3 cellular contexts compared by ENCODE assay signal in genomic region chr1:209156991-209157390, GRCh38.
TF ChIP-seq lines count a peak whose summit lies in the region.

No MANE protein-coding gene starts in this region.

TF ChIP-seq in GM23338, 12 proteins besides CTCF, POLR2A, EP300 and RAD21 (continued from another document and continues in another):
- TF ChIP-seq, protein P1, sequence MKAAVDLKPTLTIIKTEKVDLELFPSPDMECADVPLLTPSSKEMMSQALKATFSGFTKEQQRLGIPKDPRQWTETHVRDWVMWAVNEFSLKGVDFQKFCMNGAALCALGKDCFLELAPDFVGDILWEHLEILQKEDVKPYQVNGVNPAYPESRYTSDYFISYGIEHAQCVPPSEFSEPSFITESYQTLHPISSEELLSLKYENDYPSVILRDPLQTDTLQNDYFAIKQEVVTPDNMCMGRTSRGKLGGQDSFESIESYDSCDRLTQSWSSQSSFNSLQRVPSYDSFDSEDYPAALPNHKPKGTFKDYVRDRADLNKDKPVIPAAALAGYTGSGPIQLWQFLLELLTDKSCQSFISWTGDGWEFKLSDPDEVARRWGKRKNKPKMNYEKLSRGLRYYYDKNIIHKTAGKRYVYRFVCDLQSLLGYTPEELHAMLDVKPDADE (IDR thresholded peaks at IDR 0.05): no peak
- TF ChIP-seq CREB1 (CRISPR knock-in tag; IDR thresholded peaks at IDR 0.05; ENCODE audit: low read depth): no peak
- TF ChIP-seq, protein P2, sequence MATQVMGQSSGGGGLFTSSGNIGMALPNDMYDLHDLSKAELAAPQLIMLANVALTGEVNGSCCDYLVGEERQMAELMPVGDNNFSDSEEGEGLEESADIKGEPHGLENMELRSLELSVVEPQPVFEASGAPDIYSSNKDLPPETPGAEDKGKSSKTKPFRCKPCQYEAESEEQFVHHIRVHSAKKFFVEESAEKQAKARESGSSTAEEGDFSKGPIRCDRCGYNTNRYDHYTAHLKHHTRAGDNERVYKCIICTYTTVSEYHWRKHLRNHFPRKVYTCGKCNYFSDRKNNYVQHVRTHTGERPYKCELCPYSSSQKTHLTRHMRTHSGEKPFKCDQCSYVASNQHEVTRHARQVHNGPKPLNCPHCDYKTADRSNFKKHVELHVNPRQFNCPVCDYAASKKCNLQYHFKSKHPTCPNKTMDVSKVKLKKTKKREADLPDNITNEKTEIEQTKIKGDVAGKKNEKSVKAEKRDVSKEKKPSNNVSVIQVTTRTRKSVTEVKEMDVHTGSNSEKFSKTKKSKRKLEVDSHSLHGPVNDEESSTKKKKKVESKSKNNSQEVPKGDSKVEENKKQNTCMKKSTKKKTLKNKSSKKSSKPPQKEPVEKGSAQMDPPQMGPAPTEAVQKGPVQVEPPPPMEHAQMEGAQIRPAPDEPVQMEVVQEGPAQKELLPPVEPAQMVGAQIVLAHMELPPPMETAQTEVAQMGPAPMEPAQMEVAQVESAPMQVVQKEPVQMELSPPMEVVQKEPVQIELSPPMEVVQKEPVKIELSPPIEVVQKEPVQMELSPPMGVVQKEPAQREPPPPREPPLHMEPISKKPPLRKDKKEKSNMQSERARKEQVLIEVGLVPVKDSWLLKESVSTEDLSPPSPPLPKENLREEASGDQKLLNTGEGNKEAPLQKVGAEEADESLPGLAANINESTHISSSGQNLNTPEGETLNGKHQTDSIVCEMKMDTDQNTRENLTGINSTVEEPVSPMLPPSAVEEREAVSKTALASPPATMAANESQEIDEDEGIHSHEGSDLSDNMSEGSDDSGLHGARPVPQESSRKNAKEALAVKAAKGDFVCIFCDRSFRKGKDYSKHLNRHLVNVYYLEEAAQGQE (IDR thresholded peaks at IDR 0.05; ENCODE audit: unreplicated experiment): no peak

TF ChIP-seq in H1, 55 proteins besides CTCF, POLR2A, EP300 and RAD21 (continued from another document):
- no peak for TF ChIP-seq NANOG (IDR thresholded peaks at IDR 0.05; ENCODE audit: insufficient read depth, low read depth, low read length, poor library complexity, severe bottlenecking)
- no peak for TF ChIP-seq PHF8 (conservative IDR thresholded peaks at IDR 0.05; ENCODE audit: low read depth, low read length)
- TF ChIP-seq CBX5 (IDR thresholded peaks at IDR 0.05; ENCODE audit: low read depth, low read length): no peak
- TF ChIP-seq NRF1 (IDR thresholded peaks at IDR 0.05; ENCODE audit: low read depth, low read length): no peak
- no peak for TF ChIP-seq POLR2AphosphoS5 (IDR thresholded peaks at IDR 0.05; ENCODE audit: low read depth, low read length)
- no peak for TF ChIP-seq MAX (IDR thresholded peaks at IDR 0.05)
- TF ChIP-seq, protein P3, sequence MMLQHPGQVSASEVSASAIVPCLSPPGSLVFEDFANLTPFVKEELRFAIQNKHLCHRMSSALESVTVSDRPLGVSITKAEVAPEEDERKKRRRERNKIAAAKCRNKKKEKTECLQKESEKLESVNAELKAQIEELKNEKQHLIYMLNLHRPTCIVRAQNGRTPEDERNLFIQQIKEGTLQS (IDR thresholded peaks at IDR 0.05; ENCODE audit: insufficient read depth, low read depth, low read length): no peak

TF ChIP-seq in neural cell, 6 proteins besides CTCF, POLR2A, EP300 and RAD21 (continued from another document):
- TF ChIP-seq SMC3 (conservative IDR thresholded peaks at IDR 0.05; ENCODE audit: poor library complexity): no peak
- no peak for TF ChIP-seq POLR2AphosphoS5 (IDR thresholded peaks at IDR 0.05)
